ENCODE assay signal across 8 cellular contexts in genomic region chr4:48290146-48290772, GRCh38. TPM values are rescaled to one million over a fixed set of nuclear protein-coding genes. Genes with fewer than 3 reads are reported as not detected.
DNase-seq lines count a peak whose midpoint lies in the region; ATAC-seq and TF ChIP-seq lines count a peak whose summit lies in the region.

No MANE protein-coding gene starts in this region.

- DNase-seq in A172 (ENCODE audit: low spot score) (peak; percentile 27), GM10248 (ENCODE audit: extremely low spot score) (peak; percentile 53), NCI-H748 treated with DMSO at 0.1 percent for 48 hours (lab: John Stamatoyannopoulos, UW) (peak; percentile 42), fibroblast of pulmonary artery (ENCODE audit: low read depth) (peak; percentile 31)

- CTCF ChIA-PET in GM10248 (lab: Yijun Ruan, JAX): interaction anchor here (0.9 to 3.4 kb wide), 18 partner anchors 9 to 165 kb away, joined by 3 to 20 read pairs (median 4); no protein-coding TSS in a partner anchor

- TF ChIP-seq CTCF in GM10248 (IDR thresholded peaks at IDR 0.05; ENCODE audit: control extremely low read depth, extremely low read depth, low read depth, missing control alignments): peak; percentile 55
- TF ChIP-seq CTCF in fibroblast of pulmonary artery (IDR thresholded peaks at IDR 0.05; ENCODE audit: low read length, missing control alignments): peak; percentile 68

- no peaks in the 10 kb centered on the region for H3K27me3 Mint-ChIP-seq in stimulated activated memory B cell treated with anti-CD40 and anti-IgM and Interleukin-4, amounts not matched to agents 10 μg/mL and 1 μg/mL and 100 μg/mL, for 72 hours

- no peak overlapping the region for H3K27ac Mint-ChIP-seq in stimulated activated memory B cell treated with anti-CD40 and anti-IgM and Interleukin-4, amounts not matched to agents 10 μg/mL and 1 μg/mL and 100 μg/mL, for 72 hours

- peaks cover 3% of the 10 kb centered on the region for H3K9me3 Mint-ChIP-seq in stimulated activated memory B cell treated with anti-CD40 and anti-IgM and Interleukin-4, amounts not matched to agents 10 μg/mL and 1 μg/mL and 100 μg/mL, for 72 hours

- ATAC-seq in HG03442 (IDR thresholded peaks at IDR 0.05; ENCODE audit: unreplicated experiment) (no peak), HG02981 (IDR thresholded peaks at IDR 0.05; ENCODE audit: unreplicated experiment) (no peak), GM19395 (IDR thresholded peaks at IDR 0.05; ENCODE audit: unreplicated experiment) (no peak)
- no peak for ATAC-seq in stimulated activated memory B cell treated with anti-CD40 and anti-IgM and Interleukin-4, amounts not matched to agents 10 μg/mL and 1 μg/mL and 100 μg/mL, for 72 hours

- no peak overlapping the region for H3K4me3 ChIP-seq in fibroblast of pulmonary artery (replicated peaks; ENCODE audit: low read depth, low read length)

- no peak overlapping the region for H3K4me3 Mint-ChIP-seq in stimulated activated memory B cell treated with anti-CD40 and anti-IgM and Interleukin-4, amounts not matched to agents 10 μg/mL and 1 μg/mL and 100 μg/mL, for 72 hours

- H3K36me3 Mint-ChIP-seq in stimulated activated memory B cell treated with anti-CD40 and anti-IgM and Interleukin-4, amounts not matched to agents 10 μg/mL and 1 μg/mL and 100 μg/mL, for 72 hours: peaks cover 5% of the 10 kb centered on the region

- H3K4me1 Mint-ChIP-seq in stimulated activated memory B cell treated with anti-CD40 and anti-IgM and Interleukin-4, amounts not matched to agents 10 μg/mL and 1 μg/mL and 100 μg/mL, for 72 hours: no peaks in the 10 kb centered on the region

- POLR2A ChIA-PET in GM10248 (lab: Yijun Ruan, JAX): no interaction called here

RNA-seq across cellular contexts. Expression of gene TEC, which starts 20.6 kb away (rescaled TPM):
- total RNA-seq in A172 (2014; rRNA removed; shearing (Covaris generic)): not detected in 2 replicates

RNA-seq across cellular contexts. Expression of gene SLAIN2, which starts 51.1 kb away (rescaled TPM):
- total RNA-seq in A172 (2014; rRNA removed; shearing (Covaris generic)): 38.1 and 41.7 TPM in 2 replicates
